Comparison of ENCODE assay signal across 10 cellular contexts in the genomic region with DNA sequence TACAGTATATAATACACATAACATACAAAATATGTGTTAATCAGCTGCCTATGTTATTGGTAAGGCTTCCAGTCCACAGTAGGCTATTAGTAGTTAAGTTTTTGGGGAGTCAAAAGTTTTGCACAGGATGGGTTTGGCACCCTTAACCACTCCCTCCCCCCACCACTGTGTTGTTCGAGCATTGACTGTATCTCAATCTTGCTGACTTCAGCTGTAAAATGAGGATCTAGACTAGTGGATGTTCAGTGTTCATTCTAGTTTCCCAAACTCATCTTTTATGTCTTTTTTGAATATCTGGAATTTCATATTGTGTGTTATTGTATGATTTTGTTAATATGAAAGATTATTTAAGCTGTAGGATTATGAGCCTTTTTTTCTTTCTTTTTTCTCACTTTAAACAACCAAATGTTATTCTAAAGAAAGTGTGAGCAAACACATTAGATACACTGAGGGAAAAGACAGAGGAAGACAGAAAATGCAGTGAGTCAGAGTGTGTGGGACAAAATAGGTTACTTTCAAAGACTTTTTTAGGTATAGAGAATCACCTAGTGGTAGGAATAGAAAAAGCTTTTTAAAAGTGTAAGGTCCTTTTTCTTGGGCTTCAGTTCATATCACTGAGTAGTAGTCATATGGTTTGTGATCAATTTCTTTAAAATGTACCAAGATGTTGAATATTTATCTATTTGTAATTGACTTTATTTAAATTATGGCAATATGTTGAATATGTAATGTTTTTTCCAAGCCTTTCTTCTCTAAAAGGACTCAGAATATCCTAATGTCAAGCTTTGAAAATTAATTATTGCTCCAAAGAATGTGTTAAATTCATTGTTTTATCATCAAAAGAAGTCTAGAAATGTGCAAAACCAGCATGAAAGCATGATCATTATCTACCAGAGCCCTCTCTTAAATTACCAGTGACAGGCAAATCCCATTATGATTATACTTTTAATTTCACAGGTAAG. TPM values are rescaled to one million over a fixed set of nuclear protein-coding genes. Genes with fewer than 3 reads are reported as not detected.
DNase-seq lines count a peak whose midpoint lies in the region; ATAC-seq and TF ChIP-seq lines count a peak whose summit lies in the region.
"Had no signal": no experiment of that assay in that cellular context is flagged by ENCODE, and none has a peak within 500 bp of the region (broad histone marks: within the 10 kb centered on the region; RNA-seq: fewer than 3 reads in every experiment).

No MANE protein-coding gene starts in this region.

- no peaks in the 10 kb centered on the region for H3K27me3 ChIP-seq in Peyer's patch
- H3K27me3 ChIP-seq in psoas muscle (ENCODE audit: insufficient read depth in 3 of 3, low read length in 2 of 3): no peaks in the 10 kb centered on the region
- H3K27me3 ChIP-seq: SJSA1 had no signal

- H3K36me3 ChIP-seq in Peyer's patch: no peaks in the 10 kb centered on the region
- no peaks in the 10 kb centered on the region for H3K36me3 ChIP-seq in psoas muscle (ENCODE audit: insufficient read depth in 1 of 2, low read depth in 1 of 2)
- H3K36me3 ChIP-seq: neutrophil, SJSA1 had no signal

- no peaks in the 10 kb centered on the region for H3K9me3 ChIP-seq in Peyer's patch
- H3K9me3 ChIP-seq in psoas muscle: no peaks in the 10 kb centered on the region
- H3K9me3 ChIP-seq: neutrophil, SJSA1 had no signal

- no peak overlapping the region for H3K27ac ChIP-seq in Peyer's patch
- H3K27ac ChIP-seq in psoas muscle: no peak overlapping the region
- H3K27ac ChIP-seq: neutrophil, SJSA1 had no signal

- DNase-seq in D341Med (ENCODE audit: low spot score): peak; percentile 42
- DNase-seq in HT-29 (ENCODE audit: low spot score): peak; percentile 78
- no peak for DNase-seq in Peyer's patch
- DNase-seq in fibroblast of mammary gland (ENCODE audit: low read depth): peak; percentile 76
- no peak for DNase-seq in psoas muscle
- no peak for DNase-seq in stimulated activated CD4-positive, alpha-beta T cell treated with anti-CD3 and anti-CD28 coated beads, Interleukin-1b, Interleukin-23, amount 100 ng/mL, for 48 hours
- no peak for DNase-seq in HK-2 (ENCODE audit: unreplicated experiment)

- 47 to 75% (median 58%) methylated on average over 1 of the region's 1 CpG for WGBS in psoas muscle, 3 donors

- H3K4me1 ChIP-seq in Peyer's patch: no peaks in the 10 kb centered on the region
- peaks cover 33% of the 10 kb centered on the region for H3K4me1 ChIP-seq in psoas muscle

- peak in 5 of 6 experiments; percentile 40 to 67 (median 60) for TF ChIP-seq CTCF in Peyer's patch (IDR thresholded peaks at IDR 0.05)
- peak; percentile 91 for TF ChIP-seq CTCF in fibroblast of mammary gland (conservative IDR thresholded peaks at IDR 0.05; ENCODE audit: control insufficient read depth, insufficient read depth, low read depth, low read length)
- TF ChIP-seq CTCF in psoas muscle (IDR thresholded peaks at IDR 0.05): peak; percentile 66

- ATAC-seq in GM19452 (IDR thresholded peaks at IDR 0.05; ENCODE audit: unreplicated experiment) (peak; percentile 67), psoas muscle (peak in 3 of 4 donors; percentile 33 to 71 (median 60))

- intact Hi-C loops in psoas muscle (cut with DNase I): loop anchor here (5.0 to 10.0 kb wide), 4 partner anchors 198 to 370 kb away; no protein-coding TSS in a partner anchor

- no peak overlapping the region for H3K4me3 ChIP-seq in Peyer's patch
- no peak overlapping the region for H3K4me3 ChIP-seq in fibroblast of mammary gland (ENCODE audit: control insufficient read depth, low read depth, low read length)
- no peak overlapping the region for H3K4me3 ChIP-seq in psoas muscle
- H3K4me3 ChIP-seq: SJSA1 had no signal

- TF ChIP-seq POLR2A in Peyer's patch (IDR thresholded peaks at IDR 0.05): no peak

RNA-seq across cellular contexts. Expression of a gene that starts 17.9 kb away (rescaled TPM):
- total RNA-seq in HT-29 (2014; rRNA removed; shearing (Covaris generic)): 25.6 and 33.1 TPM in 2 replicates
- total RNA-seq in Peyer's patch (10 to 100 TPM in 1 of 4 donors, 1 to 10 TPM in 3; 6.1 to 23.9 (median 8.0) TPM), psoas muscle (1 to 10 TPM in 1 of 4 donors, under 1 TPM in 3; 0.28 to 1.2 (median 0.43) TPM)
- 1 to 10 TPM in 1 of 3 donors, under 1 TPM in 2; 0.04 to 1.2 (median 0.74) TPM for polyA plus RNA-seq in psoas muscle

RNA-seq across cellular contexts. Expression of a gene that starts 33.7 kb away (rescaled TPM):
- 5.9 and 11.0 TPM in 2 replicates for total RNA-seq in HT-29 (2014; rRNA removed; shearing (Covaris generic))
- 1 to 10 TPM; 1.9 to 6.6 (median 4.2) TPM for total RNA-seq in Peyer's patch
- total RNA-seq in psoas muscle: 100 to 1,000 TPM in 1 of 4 donors, 10 to 100 TPM in 3; 50.8 to 106 (median 63.3) TPM
- 10 to 100 TPM in 1 of 3 donors, 1 to 10 TPM in 2; 7.2 to 27.9 (median 9.1) TPM for polyA plus RNA-seq in psoas muscle

Comparison
In these comparisons a context has a peak if more than half of its experiments do, and no peak if none do; other contexts are left out.
1. DNase-seq: peak in D341Med (single experiment), HT-29 (single experiment) and fibroblast of mammary gland (single experiment); none in Peyer's patch (0 of 3), psoas muscle (0 of 2), stimulated activated CD4-positive, alpha-beta T cell treated with anti-CD3 and anti-CD28 coated beads, Interleukin-1b, Interleukin-23, amount 100 ng/mL, for 48 hours (single experiment) and HK-2 (single experiment).
2. Peak in every context shown above with its lines, with median percentiles within 50 percentile points of each other: CTCF ChIP-seq.